1 cellular context compared by ENCODE assay signal in the genomic region with DNA sequence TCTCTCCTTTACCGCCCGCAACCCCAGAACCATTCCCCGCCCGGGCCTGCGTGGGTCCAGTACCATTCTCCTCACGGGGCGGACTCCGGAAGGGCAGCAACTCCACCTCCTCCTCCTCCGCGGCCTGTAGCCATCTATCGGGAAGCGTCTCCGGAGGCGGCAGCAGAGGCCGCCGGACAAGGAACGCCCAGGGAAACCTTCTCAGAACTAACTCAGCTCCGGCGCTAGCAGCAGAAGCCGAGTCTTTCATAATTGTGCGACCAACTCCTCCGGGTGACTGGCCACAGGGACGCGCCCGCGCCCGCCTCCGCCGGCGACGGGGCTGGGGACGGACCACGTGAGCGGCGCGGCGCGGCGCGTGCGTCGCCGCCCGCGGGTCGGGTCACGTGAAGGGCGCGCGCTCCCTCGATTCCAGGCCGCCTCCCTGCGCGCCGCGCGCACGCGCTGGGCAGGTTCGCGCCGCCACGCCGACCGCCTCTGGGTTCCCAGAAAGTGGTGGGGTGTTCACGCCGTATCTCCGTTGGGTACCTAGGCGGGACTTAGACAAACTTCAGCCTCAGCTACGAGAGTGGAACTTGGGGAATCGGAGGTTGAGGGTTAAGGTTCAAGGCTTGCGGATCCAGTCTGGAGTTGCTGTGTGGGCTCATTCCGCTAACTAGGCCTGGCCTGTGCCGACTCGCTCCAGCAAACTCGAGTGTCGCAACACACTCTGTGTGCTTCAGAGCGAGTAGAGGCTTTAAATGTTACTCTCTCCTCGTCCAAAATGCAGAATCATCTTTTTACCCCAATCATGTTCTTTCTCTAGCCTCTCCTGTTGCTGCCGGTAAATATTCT.
TF ChIP-seq lines count a peak whose summit lies in the region.

A gene with protein sequence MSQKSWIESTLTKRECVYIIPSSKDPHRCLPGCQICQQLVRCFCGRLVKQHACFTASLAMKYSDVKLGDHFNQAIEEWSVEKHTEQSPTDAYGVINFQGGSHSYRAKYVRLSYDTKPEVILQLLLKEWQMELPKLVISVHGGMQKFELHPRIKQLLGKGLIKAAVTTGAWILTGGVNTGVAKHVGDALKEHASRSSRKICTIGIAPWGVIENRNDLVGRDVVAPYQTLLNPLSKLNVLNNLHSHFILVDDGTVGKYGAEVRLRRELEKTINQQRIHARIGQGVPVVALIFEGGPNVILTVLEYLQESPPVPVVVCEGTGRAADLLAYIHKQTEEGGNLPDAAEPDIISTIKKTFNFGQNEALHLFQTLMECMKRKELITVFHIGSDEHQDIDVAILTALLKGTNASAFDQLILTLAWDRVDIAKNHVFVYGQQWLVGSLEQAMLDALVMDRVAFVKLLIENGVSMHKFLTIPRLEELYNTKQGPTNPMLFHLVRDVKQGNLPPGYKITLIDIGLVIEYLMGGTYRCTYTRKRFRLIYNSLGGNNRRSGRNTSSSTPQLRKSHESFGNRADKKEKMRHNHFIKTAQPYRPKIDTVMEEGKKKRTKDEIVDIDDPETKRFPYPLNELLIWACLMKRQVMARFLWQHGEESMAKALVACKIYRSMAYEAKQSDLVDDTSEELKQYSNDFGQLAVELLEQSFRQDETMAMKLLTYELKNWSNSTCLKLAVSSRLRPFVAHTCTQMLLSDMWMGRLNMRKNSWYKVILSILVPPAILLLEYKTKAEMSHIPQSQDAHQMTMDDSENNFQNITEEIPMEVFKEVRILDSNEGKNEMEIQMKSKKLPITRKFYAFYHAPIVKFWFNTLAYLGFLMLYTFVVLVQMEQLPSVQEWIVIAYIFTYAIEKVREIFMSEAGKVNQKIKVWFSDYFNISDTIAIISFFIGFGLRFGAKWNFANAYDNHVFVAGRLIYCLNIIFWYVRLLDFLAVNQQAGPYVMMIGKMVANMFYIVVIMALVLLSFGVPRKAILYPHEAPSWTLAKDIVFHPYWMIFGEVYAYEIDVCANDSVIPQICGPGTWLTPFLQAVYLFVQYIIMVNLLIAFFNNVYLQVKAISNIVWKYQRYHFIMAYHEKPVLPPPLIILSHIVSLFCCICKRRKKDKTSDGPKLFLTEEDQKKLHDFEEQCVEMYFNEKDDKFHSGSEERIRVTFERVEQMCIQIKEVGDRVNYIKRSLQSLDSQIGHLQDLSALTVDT (N-terminal part only) (minus strand): TSS at position 330 of the 834 bp plus-strand sequence. CDS start 264 bp downstream, at position 66.

TF ChIP-seq in HepG2, 621 proteins besides CTCF, POLR2A, EP300 and RAD21 (continued from another document and continues in another):
- TF ChIP-seq, protein P1, sequence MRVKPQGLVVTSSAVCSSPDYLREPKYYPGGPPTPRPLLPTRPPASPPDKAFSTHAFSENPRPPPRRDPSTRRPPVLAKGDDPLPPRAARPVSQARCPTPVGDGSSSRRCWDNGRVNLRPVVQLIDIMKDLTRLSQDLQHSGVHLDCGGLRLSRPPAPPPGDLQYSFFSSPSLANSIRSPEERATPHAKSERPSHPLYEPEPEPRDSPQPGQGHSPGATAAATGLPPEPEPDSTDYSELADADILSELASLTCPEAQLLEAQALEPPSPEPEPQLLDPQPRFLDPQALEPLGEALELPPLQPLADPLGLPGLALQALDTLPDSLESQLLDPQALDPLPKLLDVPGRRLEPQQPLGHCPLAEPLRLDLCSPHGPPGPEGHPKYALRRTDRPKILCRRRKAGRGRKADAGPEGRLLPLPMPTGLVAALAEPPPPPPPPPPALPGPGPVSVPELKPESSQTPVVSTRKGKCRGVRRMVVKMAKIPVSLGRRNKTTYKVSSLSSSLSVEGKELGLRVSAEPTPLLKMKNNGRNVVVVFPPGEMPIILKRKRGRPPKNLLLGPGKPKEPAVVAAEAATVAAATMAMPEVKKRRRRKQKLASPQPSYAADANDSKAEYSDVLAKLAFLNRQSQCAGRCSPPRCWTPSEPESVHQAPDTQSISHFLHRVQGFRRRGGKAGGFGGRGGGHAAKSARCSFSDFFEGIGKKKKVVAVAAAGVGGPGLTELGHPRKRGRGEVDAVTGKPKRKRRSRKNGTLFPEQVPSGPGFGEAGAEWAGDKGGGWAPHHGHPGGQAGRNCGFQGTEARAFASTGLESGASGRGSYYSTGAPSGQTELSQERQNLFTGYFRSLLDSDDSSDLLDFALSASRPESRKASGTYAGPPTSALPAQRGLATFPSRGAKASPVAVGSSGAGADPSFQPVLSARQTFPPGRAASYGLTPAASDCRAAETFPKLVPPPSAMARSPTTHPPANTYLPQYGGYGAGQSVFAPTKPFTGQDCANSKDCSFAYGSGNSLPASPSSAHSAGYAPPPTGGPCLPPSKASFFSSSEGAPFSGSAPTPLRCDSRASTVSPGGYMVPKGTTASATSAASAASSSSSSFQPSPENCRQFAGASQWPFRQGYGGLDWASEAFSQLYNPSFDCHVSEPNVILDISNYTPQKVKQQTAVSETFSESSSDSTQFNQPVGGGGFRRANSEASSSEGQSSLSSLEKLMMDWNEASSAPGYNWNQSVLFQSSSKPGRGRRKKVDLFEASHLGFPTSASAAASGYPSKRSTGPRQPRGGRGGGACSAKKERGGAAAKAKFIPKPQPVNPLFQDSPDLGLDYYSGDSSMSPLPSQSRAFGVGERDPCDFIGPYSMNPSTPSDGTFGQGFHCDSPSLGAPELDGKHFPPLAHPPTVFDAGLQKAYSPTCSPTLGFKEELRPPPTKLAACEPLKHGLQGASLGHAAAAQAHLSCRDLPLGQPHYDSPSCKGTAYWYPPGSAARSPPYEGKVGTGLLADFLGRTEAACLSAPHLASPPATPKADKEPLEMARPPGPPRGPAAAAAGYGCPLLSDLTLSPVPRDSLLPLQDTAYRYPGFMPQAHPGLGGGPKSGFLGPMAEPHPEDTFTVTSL (CRISPR knock-in tag; IDR thresholded peaks at IDR 0.05; ENCODE audit: borderline replicate concordance) = no peak
- peak; percentile 81; the same call in 1 of the 2 replicates for TF ChIP-seq ZNF232 (CRISPR knock-in tag; IDR thresholded peaks at IDR 0.05; ENCODE audit: borderline replicate concordance)
- TF ChIP-seq U2AF1 (optimal IDR thresholded peaks at IDR 0.05; ENCODE audit: low read depth, low read length) = peak; percentile 80
- TF ChIP-seq, protein P2, sequence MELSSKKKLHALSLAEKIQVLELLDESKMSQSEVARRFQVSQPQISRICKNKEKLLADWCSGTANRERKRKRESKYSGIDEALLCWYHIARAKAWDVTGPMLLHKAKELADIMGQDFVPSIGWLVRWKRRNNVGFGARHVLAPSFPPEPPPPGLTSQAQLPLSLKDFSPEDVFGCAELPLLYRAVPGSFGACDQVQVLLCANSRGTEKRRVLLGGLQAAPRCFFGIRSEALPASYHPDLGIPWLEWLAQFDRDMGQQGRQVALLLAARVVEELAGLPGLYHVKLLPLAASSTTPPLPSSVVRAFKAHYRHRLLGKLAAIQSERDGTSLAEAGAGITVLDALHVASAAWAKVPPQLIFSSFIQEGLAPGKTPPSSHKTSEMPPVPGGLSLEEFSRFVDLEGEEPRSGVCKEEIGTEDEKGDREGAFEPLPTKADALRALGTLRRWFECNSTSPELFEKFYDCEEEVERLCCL (CRISPR knock-in tag; IDR thresholded peaks at IDR 0.05; ENCODE audit: borderline replicate concordance) = peak; percentile 35; the same call in 1 of the 2 replicates
- peak; percentile 88 for TF ChIP-seq POLR2G (IDR thresholded peaks at IDR 0.05; ENCODE audit: low read depth, low read length)
- TF ChIP-seq ZBTB1 (CRISPR knock-in tag; IDR thresholded peaks at IDR 0.05; ENCODE audit: borderline replicate concordance) = 0 out of 2 replicates have a peak, but pooled peaks have one; percentile 68
- TF ChIP-seq NR2C2 (CRISPR knock-in tag; IDR thresholded peaks at IDR 0.05; ENCODE audit: borderline replicate concordance) = peak; percentile 85
- peak; percentile 13; the same call in 1 of the 2 replicates for TF ChIP-seq NFYB (CRISPR knock-in tag; IDR thresholded peaks at IDR 0.05)
- TF ChIP-seq, protein P3, sequence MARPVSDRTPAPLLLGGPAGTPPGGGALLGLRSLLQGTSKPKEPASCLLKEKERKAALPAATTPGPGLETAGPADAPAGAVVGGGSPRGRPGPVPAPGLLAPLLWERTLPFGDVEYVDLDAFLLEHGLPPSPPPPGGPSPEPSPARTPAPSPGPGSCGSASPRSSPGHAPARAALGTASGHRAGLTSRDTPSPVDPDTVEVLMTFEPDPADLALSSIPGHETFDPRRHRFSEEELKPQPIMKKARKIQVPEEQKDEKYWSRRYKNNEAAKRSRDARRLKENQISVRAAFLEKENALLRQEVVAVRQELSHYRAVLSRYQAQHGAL (CRISPR knock-in tag; IDR thresholded peaks at IDR 0.05; ENCODE audit: not compliant biosample characterization) = no peak
- TF ChIP-seq, protein P4, sequence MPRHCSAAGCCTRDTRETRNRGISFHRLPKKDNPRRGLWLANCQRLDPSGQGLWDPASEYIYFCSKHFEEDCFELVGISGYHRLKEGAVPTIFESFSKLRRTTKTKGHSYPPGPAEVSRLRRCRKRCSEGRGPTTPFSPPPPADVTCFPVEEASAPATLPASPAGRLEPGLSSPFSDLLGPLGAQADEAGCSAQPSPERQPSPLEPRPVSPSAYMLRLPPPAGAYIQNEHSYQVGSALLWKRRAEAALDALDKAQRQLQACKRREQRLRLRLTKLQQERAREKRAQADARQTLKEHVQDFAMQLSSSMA (CRISPR knock-in tag; IDR thresholded peaks at IDR 0.05) = peak; percentile 70; the same call in 1 of the 2 replicates
- peak; percentile 91 for TF ChIP-seq DMAP1 (CRISPR knock-in tag; IDR thresholded peaks at IDR 0.05)
- TF ChIP-seq SP5 (CRISPR knock-in tag; IDR thresholded peaks at IDR 0.05; ENCODE audit: borderline replicate concordance, low read depth) = peak; percentile 5; the same call in 1 of the 2 replicates
- TF ChIP-seq, protein P5, sequence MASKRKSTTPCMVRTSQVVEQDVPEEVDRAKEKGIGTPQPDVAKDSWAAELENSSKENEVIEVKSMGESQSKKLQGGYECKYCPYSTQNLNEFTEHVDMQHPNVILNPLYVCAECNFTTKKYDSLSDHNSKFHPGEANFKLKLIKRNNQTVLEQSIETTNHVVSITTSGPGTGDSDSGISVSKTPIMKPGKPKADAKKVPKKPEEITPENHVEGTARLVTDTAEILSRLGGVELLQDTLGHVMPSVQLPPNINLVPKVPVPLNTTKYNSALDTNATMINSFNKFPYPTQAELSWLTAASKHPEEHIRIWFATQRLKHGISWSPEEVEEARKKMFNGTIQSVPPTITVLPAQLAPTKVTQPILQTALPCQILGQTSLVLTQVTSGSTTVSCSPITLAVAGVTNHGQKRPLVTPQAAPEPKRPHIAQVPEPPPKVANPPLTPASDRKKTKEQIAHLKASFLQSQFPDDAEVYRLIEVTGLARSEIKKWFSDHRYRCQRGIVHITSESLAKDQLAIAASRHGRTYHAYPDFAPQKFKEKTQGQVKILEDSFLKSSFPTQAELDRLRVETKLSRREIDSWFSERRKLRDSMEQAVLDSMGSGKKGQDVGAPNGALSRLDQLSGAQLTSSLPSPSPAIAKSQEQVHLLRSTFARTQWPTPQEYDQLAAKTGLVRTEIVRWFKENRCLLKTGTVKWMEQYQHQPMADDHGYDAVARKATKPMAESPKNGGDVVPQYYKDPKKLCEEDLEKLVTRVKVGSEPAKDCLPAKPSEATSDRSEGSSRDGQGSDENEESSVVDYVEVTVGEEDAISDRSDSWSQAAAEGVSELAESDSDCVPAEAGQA (IDR thresholded peaks at IDR 0.05; ENCODE audit: low read depth) = no peak; the same call in 1 of the 2 replicates
- TF ChIP-seq, protein P5 (CRISPR knock-in tag; IDR thresholded peaks at IDR 0.05; ENCODE audit: borderline replicate concordance) = peak; percentile 77
- TF ChIP-seq BHLHE40 (IDR thresholded peaks at IDR 0.05; ENCODE audit: low read length) = peak; percentile 97
- TF ChIP-seq, protein P6, sequence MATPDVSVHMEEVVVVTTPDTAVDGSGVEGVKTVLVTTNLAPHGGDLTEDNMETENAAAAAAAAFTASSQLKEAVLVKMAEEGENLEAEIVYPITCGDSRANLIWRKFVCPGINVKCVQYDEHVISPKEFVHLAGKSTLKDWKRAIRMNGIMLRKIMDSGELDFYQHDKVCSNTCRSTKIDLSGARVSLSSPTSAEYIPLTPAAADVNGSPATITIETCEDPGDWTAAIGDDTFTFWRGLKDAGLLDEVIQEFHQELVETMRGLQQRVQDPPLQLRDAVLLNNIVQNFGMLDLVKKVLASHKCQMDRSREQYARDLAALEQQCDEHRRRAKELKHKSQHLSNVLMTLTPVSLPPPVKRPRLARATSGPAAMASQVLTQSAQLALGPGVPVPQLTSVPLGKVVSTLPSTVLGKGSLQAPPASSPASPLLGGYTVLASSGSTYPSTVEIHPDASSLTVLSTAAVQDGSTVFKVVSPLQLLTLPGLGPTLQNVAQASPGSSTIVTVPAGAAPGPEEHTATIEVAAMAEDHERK (CRISPR knock-in tag; IDR thresholded peaks at IDR 0.05; ENCODE audit: low read depth) = peak; percentile 53; the same call in 1 of the 2 replicates
- TF ChIP-seq, protein P7, sequence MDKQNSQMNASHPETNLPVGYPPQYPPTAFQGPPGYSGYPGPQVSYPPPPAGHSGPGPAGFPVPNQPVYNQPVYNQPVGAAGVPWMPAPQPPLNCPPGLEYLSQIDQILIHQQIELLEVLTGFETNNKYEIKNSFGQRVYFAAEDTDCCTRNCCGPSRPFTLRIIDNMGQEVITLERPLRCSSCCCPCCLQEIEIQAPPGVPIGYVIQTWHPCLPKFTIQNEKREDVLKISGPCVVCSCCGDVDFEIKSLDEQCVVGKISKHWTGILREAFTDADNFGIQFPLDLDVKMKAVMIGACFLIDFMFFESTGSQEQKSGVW (CRISPR knock-in tag; IDR thresholded peaks at IDR 0.05; ENCODE audit: borderline replicate concordance) = no peak
